ENCODE assay signal across 1 cellular context in genomic region chr10:96339383-96339782, GRCh38.
TF ChIP-seq lines count a peak whose summit lies in the region.

No MANE protein-coding gene starts in this region.

TF ChIP-seq in H1, 55 proteins besides CTCF, POLR2A, EP300 and RAD21 (continued from another document):
- no peak for TF ChIP-seq USF2 (IDR thresholded peaks at IDR 0.05; ENCODE audit: low read length)
- TF ChIP-seq SIX5 (IDR thresholded peaks at IDR 0.05; ENCODE audit: low read depth, low read length) = no peak
- TF ChIP-seq EZH2 (IDR thresholded peaks at IDR 0.05; ENCODE audit: low read depth, low read length, severe bottlenecking) = no peak
- TF ChIP-seq RBBP5 (IDR thresholded peaks at IDR 0.05; ENCODE audit: borderline replicate concordance, low read depth, low read length) = no peak
- TF ChIP-seq JUND (IDR thresholded peaks at IDR 0.05; ENCODE audit: low read length) = no peak
- no peak for TF ChIP-seq RFX5 (IDR thresholded peaks at IDR 0.05; ENCODE audit: borderline replicate concordance, low read depth, low read length)
- TF ChIP-seq CTBP2 (IDR thresholded peaks at IDR 0.05; ENCODE audit: borderline replicate concordance, insufficient read depth, insufficient read length, low read length) = no peak
